8 cellular contexts compared by ENCODE assay signal in the genomic region with DNA sequence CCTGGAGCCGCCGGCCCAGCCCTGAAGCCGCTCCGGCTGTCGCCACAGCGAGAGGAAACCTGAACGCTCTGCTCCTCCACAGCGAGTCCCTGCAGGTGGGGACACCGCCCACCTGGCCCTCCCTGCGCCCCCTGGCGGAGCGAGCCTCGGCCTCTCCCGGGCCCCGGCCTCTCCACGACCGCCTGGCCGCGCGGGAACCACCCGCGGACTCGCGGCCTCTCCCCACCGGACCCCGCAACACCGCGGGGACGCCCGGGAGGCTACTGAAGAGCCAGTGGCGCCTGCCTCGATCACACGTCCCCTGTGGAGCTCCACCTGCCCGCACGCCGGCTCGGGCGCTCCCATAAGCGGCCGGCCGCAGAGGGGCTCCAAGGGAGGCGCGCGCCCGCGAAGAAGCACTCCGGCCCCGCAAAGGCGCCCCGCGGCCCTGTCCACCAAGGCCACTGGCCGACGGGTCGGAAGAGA.
DNase-seq lines count a peak whose midpoint lies in the region; ATAC-seq and TF ChIP-seq lines count a peak whose summit lies in the region.

No MANE protein-coding gene starts in this region.

- H2BK15ac ChIP-seq in mesendoderm (replicated peaks; ENCODE audit: low read depth), result no peak overlapping the region

- no peak overlapping the region for H4K8ac ChIP-seq in mesendoderm (ENCODE audit: low read depth, low read length)

- no peak overlapping the region for H2AK5ac ChIP-seq in mesendoderm (ENCODE audit: low read length)

- ATAC-seq in HG03520 (IDR thresholded peaks at IDR 0.05; ENCODE audit: unreplicated experiment), result no peak
- ATAC-seq in HG03432 (IDR thresholded peaks at IDR 0.05; ENCODE audit: unreplicated experiment), result no peak

- H3K4me1 ChIP-seq in DOHH2 (ENCODE audit: control insufficient read depth, low read length), result peaks cover 30% of the 10 kb centered on the region
- no peaks in the 10 kb centered on the region for H3K4me1 ChIP-seq in mesendoderm (ENCODE audit: control insufficient read depth, low read depth, low read length)

- peak overlapping the region; percentile 29; the same call in 1 of the 2 replicates for H3K4me3 ChIP-seq in DOHH2 (ENCODE audit: low read length)
- H3K4me3 ChIP-seq in mesendoderm (ENCODE audit: low read length), result no peak overlapping the region

- peak; percentile 74 for TF ChIP-seq CTCF in DOHH2 (IDR thresholded peaks at IDR 0.05; ENCODE audit: low read depth, low read length, poor library complexity, severe bottlenecking)
- peak; percentile 83 for TF ChIP-seq CTCF in LNCAP (IDR thresholded peaks at IDR 0.05)

- H3K4me2 ChIP-seq in DOHH2 (ENCODE audit: low read length) (peak overlapping the region; percentile 49), mesendoderm (ENCODE audit: low read length) (peak overlapping the region; percentile 27)

- H3K79me2 ChIP-seq in DOHH2 (ENCODE audit: control insufficient read depth, low read length), result no peaks in the 10 kb centered on the region
- H3K79me2 ChIP-seq in mesendoderm (ENCODE audit: control insufficient read depth, insufficient read depth, low read length), result no peaks in the 10 kb centered on the region

- no peak overlapping the region for H3K23ac ChIP-seq in mesendoderm (ENCODE audit: low read length)

- no peak overlapping the region for H3K18ac ChIP-seq in mesendoderm (ENCODE audit: low read length)

- no peak overlapping the region for H4K5ac ChIP-seq in mesendoderm (ENCODE audit: low read length)

- peaks cover 20% of the 10 kb centered on the region for H3K36me3 ChIP-seq in DOHH2 (ENCODE audit: control insufficient read depth, low read length)
- no peaks in the 10 kb centered on the region for H3K36me3 ChIP-seq in mesendoderm (ENCODE audit: control insufficient read depth, insufficient read depth, low read length)

- no peaks in the 10 kb centered on the region for H4K20me1 ChIP-seq in DOHH2 (ENCODE audit: control insufficient read depth, insufficient read depth, low read depth, low read length)

- no peak overlapping the region for H3K4ac ChIP-seq in mesendoderm (ENCODE audit: low read depth, low read length)

- peak; percentile 69 to 73 for DNase-seq in activated CD4-positive, alpha-beta T cell treated with anti-CD3 and anti-CD28 coated beads, Interleukin-2, amount 50 U/mL, for 24 hours (ENCODE audit: low read depth in 1 of 2, low spot score in 1 of 2)
- DNase-seq in dermis blood vessel endothelial cell (peak; percentile 64), mesendoderm (peak; percentile 61)
- DNase-seq in stimulated activated CD8-positive, alpha-beta memory T cell treated with anti-CD3 and anti-CD28 coated beads, Interleukin-4, amount 100 ng/mL, for 1 hour (ENCODE audit: low read depth in 2 of 2, low spot score in 1 of 2), result peak; percentile 65 to 77

- no CpG with 5 or more reads among the region's 54 CpGs for WGBS in mesendoderm (ENCODE audit: extremely low coverage, insufficient coverage, low lambda C conversion rate)

- H2BK120ac ChIP-seq in mesendoderm (ENCODE audit: low read depth, low read length), result no peak overlapping the region

- H3K9ac ChIP-seq in mesendoderm (ENCODE audit: low read length), result peak overlapping the region; percentile 14

- H3K9me3 ChIP-seq in DOHH2 (ENCODE audit: control insufficient read depth, insufficient read depth, low read length), result no peaks in the 10 kb centered on the region

- peak overlapping the region; percentile 34 for H3K56ac ChIP-seq in mesendoderm (ENCODE audit: low read length)

- H3K79me1 ChIP-seq in mesendoderm (ENCODE audit: low read length), result no peaks in the 10 kb centered on the region

- H3K27me3 ChIP-seq in DOHH2 (ENCODE audit: control insufficient read depth, low read length), result no peaks in the 10 kb centered on the region
- H3K27me3 ChIP-seq in mesendoderm (ENCODE audit: insufficient read depth, low read length, poor library complexity), result no peaks in the 10 kb centered on the region

- H3K27ac ChIP-seq in DOHH2 (ENCODE audit: low read depth, low read length), result no peak overlapping the region
- no peak overlapping the region for H3K27ac ChIP-seq in mesendoderm (ENCODE audit: low read depth, low read length)

- no peaks in the 10 kb centered on the region for H3K9me2 ChIP-seq in DOHH2 (replicated peaks; ENCODE audit: control insufficient read depth, low read length)

- H2BK5ac ChIP-seq in mesendoderm (ENCODE audit: low read length), result no peak overlapping the region

- H3F3A ChIP-seq in DOHH2 (ENCODE audit: control insufficient read depth, insufficient read depth), result peaks cover 16% of the 10 kb centered on the region
